1 cellular context compared by ENCODE assay signal in the genomic region with DNA sequence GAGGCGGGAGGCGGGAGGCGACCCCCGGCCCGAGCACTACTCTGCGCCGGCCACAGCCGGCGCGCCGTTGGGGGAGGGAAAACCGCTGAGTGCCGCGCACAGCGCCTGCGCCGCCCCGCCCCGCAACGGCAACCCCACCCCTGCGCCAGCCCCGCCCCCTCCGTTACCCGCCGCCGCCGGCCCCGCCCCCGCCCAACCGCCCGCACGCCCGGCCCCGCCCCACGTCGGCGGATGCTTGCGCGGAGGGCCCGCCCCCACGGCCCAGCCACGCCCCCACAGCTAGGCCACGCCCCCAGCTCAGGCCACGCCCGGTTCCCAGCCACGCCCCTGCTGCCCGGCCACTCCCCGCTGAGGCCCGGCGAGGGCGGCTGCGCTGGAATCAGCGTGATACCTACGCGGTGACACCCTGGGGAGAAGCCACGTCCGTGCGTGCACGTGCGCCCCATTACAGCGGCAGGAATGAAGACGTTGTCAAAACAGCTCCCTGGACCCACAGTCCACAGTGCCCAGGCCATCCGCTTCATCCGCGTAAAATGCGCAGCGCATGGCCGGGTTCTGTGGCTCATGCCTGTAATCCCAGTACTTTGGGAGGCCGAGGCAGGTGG.
TF ChIP-seq lines count a peak whose summit lies in the region.

A gene (minus strand): TSS at position 91 of the 605 bp plus-strand sequence. CDS start 152 bp downstream, outside the sequence.

TF ChIP-seq in HCT116, 20 proteins besides CTCF, POLR2A, EP300 and RAD21 (continued from another document):
- TF ChIP-seq POLR2AphosphoS5 (IDR thresholded peaks at IDR 0.05; ENCODE audit: low read depth, low read length) = peak; percentile 33; the same call in 1 of the 2 replicates
- TF ChIP-seq JUND (IDR thresholded peaks at IDR 0.05) = no peak
TF ChIP-seq in HCT116: peak in this region for 6.
